39 cellular contexts compared by ENCODE assay signal in the genomic region with DNA sequence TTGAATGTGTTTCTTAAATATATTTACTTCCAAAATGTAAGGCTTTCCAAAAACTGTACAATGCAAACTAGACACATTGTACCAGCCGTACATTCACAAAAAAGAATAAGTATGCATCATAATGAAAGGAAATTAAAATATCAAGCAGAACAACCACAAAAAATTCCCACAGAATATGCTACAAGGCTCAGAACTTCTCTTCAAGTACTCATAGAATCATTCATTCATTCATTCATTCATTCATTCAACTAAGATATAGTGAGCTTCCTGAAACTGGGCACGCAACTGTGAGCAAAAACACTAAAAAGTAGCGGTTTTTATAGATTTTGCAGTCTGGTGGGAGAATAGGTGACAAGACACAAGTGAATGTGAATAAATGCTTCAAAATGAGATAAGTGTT.
"Had no signal": no experiment of that assay in that cellular context is flagged by ENCODE, and none has a peak within 500 bp of the region (broad histone marks: within the 10 kb centered on the region; RNA-seq: fewer than 3 reads in every experiment).

No MANE protein-coding gene starts in this region.

- FAIRE-seq: astrocyte, bronchial epithelial cell had no signal

- H3K27me3 Mint-ChIP-seq: activated naive CD4-positive, alpha-beta T cell treated with anti-CD3 and anti-CD28 coated beads, Interleukin-2, amount 10 ng/mL, durations not matched to agents 7 days and 5 days; activated naive CD4-positive, alpha-beta T cell treated with anti-CD3 and anti-CD28 coated beads, Interleukin-2, amount 50 U/mL, for 24 hours; activated naive CD8-positive, alpha-beta T cell; activated naive CD8-positive, alpha-beta T cell treated with anti-CD3 and anti-CD28 coated beads for 36 hours; activated naive CD8-positive, alpha-beta T cell treated with anti-CD3 and anti-CD28 coated beads, Interleukin-2, amount 10 ng/mL, durations not matched to agents 7 days and 5 days; activated naive CD8-positive, alpha-beta T cell treated with anti-CD3 and anti-CD28 coated beads, Interleukin-2, amount 50 U/mL, for 24 hours; activated T-cell treated with anti-CD3 and anti-CD28 coated beads, Interleukin-2, amount 50 U/mL, for 24 hours; activated T-helper 17 cell treated with anti-CD3 and anti-CD28 coated beads, Interleukin-2, amount 50 U/mL, for 72 hours; central memory CD8-positive, alpha-beta T cell had no signal

- H3K9me3 Mint-ChIP-seq: activated naive CD4-positive, alpha-beta T cell treated with anti-CD3 and anti-CD28 coated beads, Interleukin-2, amount 10 ng/mL, durations not matched to agents 7 days and 5 days; activated naive CD4-positive, alpha-beta T cell treated with anti-CD3 and anti-CD28 coated beads, Interleukin-2, amount 50 U/mL, for 24 hours; activated naive CD8-positive, alpha-beta T cell treated with anti-CD3 and anti-CD28 coated beads, Interleukin-2, amount 10 ng/mL, durations not matched to agents 7 days and 5 days; activated naive CD8-positive, alpha-beta T cell treated with anti-CD3 and anti-CD28 coated beads, Interleukin-2, amount 50 U/mL, for 24 hours; activated T-helper 1 cell treated with anti-CD3 and anti-CD28 coated beads, Interleukin-12 subunit alpha, Interleukin-12 subunit beta, Interleukin-2, Interleukin-4 antibody, amounts not matched to agents 30 ng/mL and 10 ng/mL and 1 ng/mL, durations not matched to agents 14 hours and 24 hours and 36 hours; brain had no signal

- H3K27ac Mint-ChIP-seq: activated naive CD4-positive, alpha-beta T cell treated with anti-CD3 and anti-CD28 coated beads for 36 hours; activated naive CD4-positive, alpha-beta T cell treated with anti-CD3 and anti-CD28 coated beads, Interleukin-2, amount 10 ng/mL, durations not matched to agents 7 days and 5 days; activated naive CD4-positive, alpha-beta T cell treated with anti-CD3 and anti-CD28 coated beads, Interleukin-2, amount 50 U/mL, for 24 hours; activated naive CD4-positive, alpha-beta T cell treated with anti-CD3 and anti-CD28 coated beads, Interleukin-2, amount 50 U/mL, for 72 hours; activated naive CD8-positive, alpha-beta T cell; activated naive CD8-positive, alpha-beta T cell treated with anti-CD3 and anti-CD28 coated beads for 36 hours; activated naive CD8-positive, alpha-beta T cell treated with anti-CD3 and anti-CD28 coated beads, Interleukin-2, amount 10 ng/mL, durations not matched to agents 7 days and 5 days; activated naive CD8-positive, alpha-beta T cell treated with anti-CD3 and anti-CD28 coated beads, Interleukin-2, amount 50 U/mL, for 24 hours; activated T-cell treated with anti-CD3 and anti-CD28 coated beads, Interleukin-2, amount 50 U/mL, for 24 hours; activated T-cell treated with anti-CD3 and anti-CD28 coated beads, Interleukin-2, amount 50 U/mL, for 72 hours; activated T-helper 1 cell treated with anti-CD3 and anti-CD28 coated beads, Interleukin-12 subunit alpha, Interleukin-12 subunit beta, Interleukin-2, Interleukin-4 antibody, amounts not matched to agents 30 ng/mL and 10 ng/mL and 1 ng/mL, durations not matched to agents 14 hours and 24 hours and 36 hours; activated T-helper 17 cell treated with anti-CD3 and anti-CD28 coated beads, Interleukin-2, amount 50 U/mL, for 72 hours; activated T-helper 2 cell treated with anti-CD3 and anti-CD28 coated beads, Interferon-gamma antibody, Interleukin-2, Interleukin-4, amounts not matched to agents 10 μg/mL and 5 μg/mL and 100 μg/mL, durations not matched to agents 14 hours and 24 hours and 36 hours; brain had no signal

- H3K27me3 ChIP-seq: adrenal gland, ascending aorta, body of pancreas, brain microvascular endothelial cell, breast epithelium had no signal

- H3K4me1 Mint-ChIP-seq: activated naive CD4-positive, alpha-beta T cell treated with anti-CD3 and anti-CD28 coated beads, Interleukin-2, amount 10 ng/mL, durations not matched to agents 7 days and 5 days; activated naive CD4-positive, alpha-beta T cell treated with anti-CD3 and anti-CD28 coated beads, Interleukin-2, amount 50 U/mL, for 24 hours; activated naive CD8-positive, alpha-beta T cell treated with anti-CD3 and anti-CD28 coated beads for 36 hours; activated naive CD8-positive, alpha-beta T cell treated with anti-CD3 and anti-CD28 coated beads, Interleukin-2, amount 10 ng/mL, durations not matched to agents 7 days and 5 days; activated naive CD8-positive, alpha-beta T cell treated with anti-CD3 and anti-CD28 coated beads, Interleukin-2, amount 50 U/mL, for 24 hours; activated T-helper 17 cell treated with anti-CD3 and anti-CD28 coated beads, Interleukin-2, amount 50 U/mL, for 72 hours; brain; central memory CD8-positive, alpha-beta T cell had no signal

- H3K4me3 Mint-ChIP-seq: activated naive CD4-positive, alpha-beta T cell treated with anti-CD3 and anti-CD28 coated beads for 36 hours; activated naive CD4-positive, alpha-beta T cell treated with anti-CD3 and anti-CD28 coated beads, Interleukin-2, amount 10 ng/mL, durations not matched to agents 7 days and 5 days; activated naive CD4-positive, alpha-beta T cell treated with anti-CD3 and anti-CD28 coated beads, Interleukin-2, amount 50 U/mL, for 24 hours; activated naive CD8-positive, alpha-beta T cell; activated naive CD8-positive, alpha-beta T cell treated with anti-CD3 and anti-CD28 coated beads for 36 hours; activated naive CD8-positive, alpha-beta T cell treated with anti-CD3 and anti-CD28 coated beads, Interleukin-2, amount 10 ng/mL, durations not matched to agents 7 days and 5 days; activated naive CD8-positive, alpha-beta T cell treated with anti-CD3 and anti-CD28 coated beads, Interleukin-2, amount 50 U/mL, for 24 hours; activated T-cell treated with anti-CD3 and anti-CD28 coated beads, Interleukin-2, amount 50 U/mL, for 24 hours; activated T-cell treated with anti-CD3 and anti-CD28 coated beads, Interleukin-2, amount 50 U/mL, for 4 hours; activated T-cell treated with anti-CD3 and anti-CD28 coated beads, Interleukin-2, amount 50 U/mL, for 72 hours; activated T-helper 1 cell treated with anti-CD3 and anti-CD28 coated beads, Interleukin-12 subunit alpha, Interleukin-12 subunit beta, Interleukin-2, Interleukin-4 antibody, amounts not matched to agents 30 ng/mL and 10 ng/mL and 1 ng/mL, durations not matched to agents 14 hours and 24 hours and 36 hours; activated T-helper 17 cell treated with anti-CD3 and anti-CD28 coated beads, Interleukin-2, amount 50 U/mL, for 72 hours; brain; central memory CD8-positive, alpha-beta T cell had no signal

- DNase-seq: activated effector memory CD4-positive, alpha-beta T cell treated with anti-CD3 and anti-CD28 coated beads, Interleukin-2, amount 50 U/mL, for 16 hours; activated effector memory CD4-positive, alpha-beta T cell treated with Interleukin-2 at 50 U/mL for 16 hours; activated gamma-delta T cell; activated gamma-delta T cell treated with Interleukin-2 at 50 U/mL for 16 hours; activated naive CD4-positive, alpha-beta T cell; activated naive CD4-positive, alpha-beta T cell treated with anti-CD3 and anti-CD28 coated beads for 36 hours; activated naive CD4-positive, alpha-beta T cell treated with anti-CD3 and anti-CD28 coated beads, Interleukin-2, amount 10 ng/mL, durations not matched to agents 7 days and 5 days; activated naive CD4-positive, alpha-beta T cell treated with anti-CD3 and anti-CD28 coated beads, Interleukin-2, amount 50 U/mL, for 16 hours; activated naive CD4-positive, alpha-beta T cell treated with Interleukin-2 at 50 U/mL for 16 hours; activated naive CD8-positive, alpha-beta T cell treated with anti-CD3 and anti-CD28 coated beads for 36 hours; activated naive CD8-positive, alpha-beta T cell treated with anti-CD3 and anti-CD28 coated beads, Interleukin-2, amount 10 ng/mL, durations not matched to agents 7 days and 5 days; activated naive CD8-positive, alpha-beta T cell treated with anti-CD3 and anti-CD28 coated beads, Interleukin-2, amount 50 U/mL, for 24 hours; activated T-cell treated with anti-CD3 and anti-CD28 coated beads, Interleukin-2, amount 50 U/mL, for 24 hours; activated T-cell treated with anti-CD3 and anti-CD28 coated beads, Interleukin-2, amount 50 U/mL, for 4 hours; activated T-cell treated with anti-CD3 and anti-CD28 coated beads, Interleukin-2, amount 50 U/mL, for 48 hours; activated T-cell treated with anti-CD3 and anti-CD28 coated beads, Interleukin-2, amount 50 U/mL, for 72 hours; adrenal gland; amniotic stem cell; amygdala; anterior cingulate cortex; aorta; body of pancreas; brain microvascular endothelial cell; caudate nucleus; central memory CD4-positive, alpha-beta T cell; cerebellar nuclear complex had no signal

- H3K4me1 ChIP-seq: adrenal gland, ascending aorta, body of pancreas, breast epithelium had no signal

- H3K9me3 ChIP-seq: adrenal gland, ascending aorta, body of pancreas, breast epithelium had no signal

- H3K36me3 Mint-ChIP-seq: activated naive CD4-positive, alpha-beta T cell treated with anti-CD3 and anti-CD28 coated beads, Interleukin-2, amount 10 ng/mL, durations not matched to agents 7 days and 5 days; activated naive CD4-positive, alpha-beta T cell treated with anti-CD3 and anti-CD28 coated beads, Interleukin-2, amount 50 U/mL, for 24 hours; activated naive CD8-positive, alpha-beta T cell; activated naive CD8-positive, alpha-beta T cell treated with anti-CD3 and anti-CD28 coated beads for 36 hours; activated naive CD8-positive, alpha-beta T cell treated with anti-CD3 and anti-CD28 coated beads, Interleukin-2, amount 10 ng/mL, durations not matched to agents 7 days and 5 days; brain had no signal

- ATAC-seq: activated naive CD4-positive, alpha-beta T cell treated with anti-CD3 and anti-CD28 coated beads, Interleukin-2, amount 50 U/mL, for 72 hours; activated naive CD8-positive, alpha-beta T cell treated with anti-CD3 and anti-CD28 coated beads, Interleukin-2, amount 50 U/mL, for 24 hours; activated T-cell treated with anti-CD3 and anti-CD28 coated beads, Interleukin-2, amount 50 U/mL, for 4 hours; activated T-cell treated with anti-CD3 and anti-CD28 coated beads, Interleukin-2, amount 50 U/mL, for 72 hours; activated T-helper 17 cell treated with anti-CD3 and anti-CD28 coated beads, Interleukin-2, amount 50 U/mL, for 72 hours; body of pancreas had no signal

- H3K27ac ChIP-seq: adrenal gland, ascending aorta, body of pancreas, brain microvascular endothelial cell, breast epithelium, cardiac muscle cell had no signal

- H3K4me3 ChIP-seq: adrenal gland, ascending aorta, body of pancreas, breast epithelium, cardiac muscle cell had no signal

- H3K36me3 ChIP-seq: adrenal gland, ascending aorta, brain microvascular endothelial cell, breast epithelium, cardiac muscle cell had no signal
